ENCODE assay signal across 19 cellular contexts in genomic region chr20:61861054-61861841, GRCh38.
DNase-seq lines count a peak whose midpoint lies in the region; ATAC-seq, FAIRE-seq and TF ChIP-seq lines count a peak whose summit lies in the region.
"Had no signal": no experiment of that assay in that cellular context is flagged by ENCODE, and none has a peak within 500 bp of the region (broad histone marks: within the 10 kb centered on the region; RNA-seq: fewer than 3 reads in every experiment).

No MANE protein-coding gene starts in this region.

- CTCF ChIA-PET in activated CD8-positive, alpha-beta memory T cell treated with anti-CD3 and anti-CD28 coated beads, Interleukin-2, amount 10 ng/mL, durations not matched to agents 7 days and 5 days (lab: Charles Lee) = no interaction called here
- CTCF ChIA-PET in GM12878 (lab: Yijun Ruan, JAX) = no interaction called here

- no peak overlapping the region for H2BK5ac ChIP-seq in neuronal stem cell (ENCODE audit: low read length)

- H3K9me2 ChIP-seq in Karpas-422 (replicated peaks; ENCODE audit: insufficient read depth, low read length) = no peaks in the 10 kb centered on the region

- H3K4me1 ChIP-seq in Karpas-422 (ENCODE audit: low read length) (no peaks in the 10 kb centered on the region), GM12878 (ENCODE audit: control insufficient read depth, insufficient read depth, low read length) (no peaks in the 10 kb centered on the region), neuronal stem cell (ENCODE audit: control insufficient read depth in 2 of 2, insufficient read depth in 1 of 2, low read depth in 1 of 2, low read length in 2 of 2) (no peaks in the 10 kb centered on the region), SJCRH30 (no peaks in the 10 kb centered on the region)
- H3K4me1 ChIP-seq: BE2C had no signal

- H4K20me1 ChIP-seq in Karpas-422 (ENCODE audit: insufficient read depth, low read depth, low read length) (peaks cover 26% of the 10 kb centered on the region; the same call in 1 of the 2 replicates), GM12878 (ENCODE audit: control insufficient read depth, insufficient read depth) (no peaks in the 10 kb centered on the region)

- no peak overlapping the region for H2BK120ac ChIP-seq in neuronal stem cell (ENCODE audit: low read depth, low read length)

- no peak for TF ChIP-seq RAD21 in GM12878 (IDR thresholded peaks at IDR 0.05; ENCODE audit: insufficient read depth, low read depth, low read length)

- no peak for TF ChIP-seq POLR2A in GM12878 (IDR thresholded peaks at IDR 0.05; ENCODE audit: low read depth, low read length)

- 48% methylated on average over 31 of the region's 33 CpGs for WGBS in GM12878 (ENCODE audit: insufficient coverage, insufficient replicate concordance, low lambda C conversion rate, missing lambda C conversion rate)
- WGBS in neuronal stem cell (ENCODE audit: extremely low coverage in 2 of 2, insufficient read length in 2 of 2, insufficient replicate concordance in 1 of 2), 2 donors = no CpG with 5 or more reads among the region's 33 CpGs

- peak overlapping the region; percentile 1 for H4K8ac ChIP-seq in neuronal stem cell (ENCODE audit: low read depth, low read length)

- no peaks in the 10 kb centered on the region for H3K79me1 ChIP-seq in neuronal stem cell (ENCODE audit: low read depth, low read length)

- intact Hi-C loops in GM12878 (cut with micrococcal nuclease; ENCODE audit: unreplicated experiment) = no loop called here

- in situ Hi-C loops in GM12878 (cut with MboI) = no loop called here

- H3K4me3 ChIP-seq in Karpas-422 (ENCODE audit: low read length) = no peak overlapping the region
- no peak overlapping the region for H3K4me3 ChIP-seq in GM12878
- no peak overlapping the region for H3K4me3 ChIP-seq in neuronal stem cell (ENCODE audit: low read length in 2 of 2)
- H3K4me3 ChIP-seq in SJCRH30 = no peak overlapping the region

- no peak for TF ChIP-seq CTCF in GM12878 (IDR thresholded peaks at IDR 0.05 in 2 of 3, conservative IDR thresholded peaks at IDR 0.05 in 1 of 3; ENCODE audit: control insufficient read depth in 2 of 3, extremely low read depth in 1 of 3, insufficient read depth in 1 of 3, low read depth in 3 of 3, low read length in 3 of 3)
- TF ChIP-seq CTCF in omental fat pad (IDR thresholded peaks at IDR 0.05) = no peak
- no peak for TF ChIP-seq CTCF in type B pancreatic cell (conservative IDR thresholded peaks at IDR 0.05)

- POLR2A ChIA-PET in GM12878 (lab: Charles Lee) = no interaction called here

- H3K27ac Mint-ChIP-seq in activated CD8-positive, alpha-beta memory T cell treated with anti-CD3 and anti-CD28 coated beads, Interleukin-2, amount 10 ng/mL, durations not matched to agents 7 days and 5 days = peak overlapping the region; percentile 31
- H3K27ac Mint-ChIP-seq in type B pancreatic cell = no peak overlapping the region
- H3K27ac Mint-ChIP-seq: CD8-positive, alpha-beta T cell had no signal

- peaks cover 6% of the 10 kb centered on the region for H3K4me1 Mint-ChIP-seq in activated CD8-positive, alpha-beta memory T cell treated with anti-CD3 and anti-CD28 coated beads, Interleukin-2, amount 10 ng/mL, durations not matched to agents 7 days and 5 days
- no peaks in the 10 kb centered on the region for H3K4me1 Mint-ChIP-seq in type B pancreatic cell (ENCODE audit: unreplicated experiment)

- no peak overlapping the region for H3K27ac ChIP-seq in Karpas-422 (ENCODE audit: low read length)
- no peak overlapping the region for H3K27ac ChIP-seq in GM12878 (ENCODE audit: control insufficient read depth, insufficient read depth)
- no peak overlapping the region for H3K27ac ChIP-seq in neuronal stem cell (replicated peaks; ENCODE audit: low read length)
- no peak overlapping the region for H3K27ac ChIP-seq in SJCRH30
- H3K27ac ChIP-seq: HL-60, KMS-11 had no signal

- H2BK12ac ChIP-seq in neuronal stem cell (ENCODE audit: low read length) = peak overlapping the region; percentile 79

- H3K27me3 ChIP-seq in Karpas-422 (ENCODE audit: low read length) (no peaks in the 10 kb centered on the region; the same call in 1 of the 2 replicates), GM12878 (replicated peaks in 1 of 2; ENCODE audit: control insufficient read depth in 2 of 2, insufficient read depth in 2 of 2, low read length in 1 of 2) (no peaks in the 10 kb centered on the region; a peak in 1 of 4 replicates), neuronal stem cell (ENCODE audit: control insufficient read depth in 3 of 3, insufficient read depth in 3 of 3, low read depth in 1 of 3, low read length in 3 of 3) (peaks cover 0 to 2% (median 0%) of the 10 kb centered on the region in 3 experiments), SJCRH30 (peaks cover 43% of the 10 kb centered on the region)
- H3K27me3 ChIP-seq: BE2C had no signal

- SMC1A ChIA-PET in GM12878 (lab: Charles Lee; ENCODE audit: uncharacterized antibody, unreplicated experiment) = no interaction called here

- no peak overlapping the region for H4K91ac ChIP-seq in neuronal stem cell (ENCODE audit: low read depth, low read length, poor library complexity)

- FAIRE-seq in GM12878 (lab: Jason Lieb, UNC) = no peak
- FAIRE-seq: RCC 7860 had no signal

- H2AFZ ChIP-seq in Karpas-422 (ENCODE audit: low read length) = no peak overlapping the region
- no peak overlapping the region for H2AFZ ChIP-seq in GM12878 (ENCODE audit: control insufficient read depth, low read depth, low read length)
- no peak overlapping the region for H2AFZ ChIP-seq in neuronal stem cell (ENCODE audit: low read length)

- no peak for ATAC-seq in activated CD8-positive, alpha-beta memory T cell treated with anti-CD3 and anti-CD28 coated beads, Interleukin-2, amount 10 ng/mL, durations not matched to agents 7 days and 5 days
- ATAC-seq in GM12878 (no peak), omental fat pad (ENCODE audit: low FRiP score) (no peak)
- ATAC-seq: CD8-positive, alpha-beta T cell had no signal

- H3K4ac ChIP-seq in neuronal stem cell (ENCODE audit: low read length) = no peak overlapping the region

- H3K23ac ChIP-seq in neuronal stem cell (ENCODE audit: low read depth, low read length, poor library complexity) = peak overlapping the region; percentile 87

- no peaks in the 10 kb centered on the region for H3K9me3 ChIP-seq in Karpas-422 (ENCODE audit: low read length)
- H3K9me3 ChIP-seq in GM12878 (replicated peaks; ENCODE audit: control insufficient read depth, insufficient read depth, low read length) = no peaks in the 10 kb centered on the region; the same call in 2 of the 3 replicates
- peaks cover 0 to 2% of the 10 kb centered on the region in 2 donors for H3K9me3 ChIP-seq in neuronal stem cell (replicated peaks in 1 of 2; ENCODE audit: control insufficient read depth in 2 of 2, insufficient read depth in 1 of 2, low read depth in 1 of 2, low read length in 2 of 2)
- H3K9me3 ChIP-seq in SJCRH30 (replicated peaks) = no peaks in the 10 kb centered on the region
- H3K9me3 ChIP-seq: BE2C had no signal

- peaks cover 9% of the 10 kb centered on the region for H3K9me3 Mint-ChIP-seq in activated CD8-positive, alpha-beta memory T cell treated with anti-CD3 and anti-CD28 coated beads, Interleukin-2, amount 10 ng/mL, durations not matched to agents 7 days and 5 days (ENCODE audit: low read depth)
- H3K9me3 Mint-ChIP-seq in type B pancreatic cell = peaks cover 6% of the 10 kb centered on the region

- no TSS peak for BruUV-seq in GM12878 (replicated peaks; lab: Mats Ljungman, UMichigan)

- no peak for TF ChIP-seq EP300 in GM12878 (IDR thresholded peaks at IDR 0.05; ENCODE audit: borderline replicate concordance in 1 of 2, control insufficient read depth in 1 of 2, low read depth in 2 of 2, low read length in 2 of 2)

- H3K18ac ChIP-seq in neuronal stem cell (ENCODE audit: low read length) = no peak overlapping the region

- H3K79me2 ChIP-seq in Karpas-422 (ENCODE audit: low read length) = no peaks in the 10 kb centered on the region
- H3K79me2 ChIP-seq in GM12878 (ENCODE audit: control insufficient read depth, insufficient read depth, low read length) = no peaks in the 10 kb centered on the region

- RAD21 ChIA-PET in GM12878 (lab: Charles Lee; ENCODE audit: unreplicated experiment) = no interaction called here

- peak overlapping the region; percentile 1 for H2BK15ac ChIP-seq in neuronal stem cell (ENCODE audit: low read length)

- no peak overlapping the region for H3K9ac ChIP-seq in Karpas-422 (ENCODE audit: low read length)
- H3K9ac ChIP-seq in GM12878 (ENCODE audit: control insufficient read depth, insufficient read depth, low read length) = no peak overlapping the region
- peak overlapping the region; percentile 40 for H3K9ac ChIP-seq in neuronal stem cell (ENCODE audit: low read depth, low read length, poor library complexity)
- H3K9ac ChIP-seq: KMS-11 had no signal

- no peak for DNase-seq in activated CD8-positive, alpha-beta memory T cell treated with anti-CD3 and anti-CD28 coated beads, Interleukin-2, amount 10 ng/mL, durations not matched to agents 7 days and 5 days
- DNase-seq in activated CD8-positive, alpha-beta memory T cell treated with anti-CD3 and anti-CD28 coated beads, Interleukin-2, amount 50 U/mL, for 48 hours = no peak
- DNase-seq in Karpas-422 (peak; percentile 52), GM12878 (ENCODE audit: low read depth, low spot score) (no peak), neuronal stem cell (ENCODE audit: low spot score) (no peak), omental fat pad (ENCODE audit: low spot score) (no peak), type B pancreatic cell (ENCODE audit: extremely low spot score, unreplicated experiment) (no peak), SJCRH30 (no peak)
- DNase-seq: 8988T; BE2C; CD8-positive, alpha-beta T cell; HCEC 1CT; MM.1S; NCI-H187; NCI-H526 treated with DMSO at 0.1 percent for 48 hours; SHP77 treated with DMSO at 0.1 percent for 48 hours had no signal

- H3K4me3 Mint-ChIP-seq in activated CD8-positive, alpha-beta memory T cell treated with anti-CD3 and anti-CD28 coated beads, Interleukin-2, amount 10 ng/mL, durations not matched to agents 7 days and 5 days = no peak overlapping the region
- no peak overlapping the region for H3K4me3 Mint-ChIP-seq in type B pancreatic cell
- H3K4me3 Mint-ChIP-seq: CD8-positive, alpha-beta T cell had no signal

- H3K27me3 Mint-ChIP-seq in activated CD8-positive, alpha-beta memory T cell treated with anti-CD3 and anti-CD28 coated beads, Interleukin-2, amount 10 ng/mL, durations not matched to agents 7 days and 5 days = no peaks in the 10 kb centered on the region
- peaks cover 8% of the 10 kb centered on the region for H3K27me3 Mint-ChIP-seq in type B pancreatic cell

- peaks cover 2% of the 10 kb centered on the region for H3K36me3 Mint-ChIP-seq in activated CD8-positive, alpha-beta memory T cell treated with anti-CD3 and anti-CD28 coated beads, Interleukin-2, amount 10 ng/mL, durations not matched to agents 7 days and 5 days
- H3K36me3 Mint-ChIP-seq in type B pancreatic cell = peaks cover 4% of the 10 kb centered on the region
- H3K36me3 Mint-ChIP-seq: CD8-positive, alpha-beta T cell had no signal

- H3K14ac ChIP-seq in neuronal stem cell (ENCODE audit: low read length) = no peak overlapping the region

- peak overlapping the region; percentile 71 for H2AK5ac ChIP-seq in neuronal stem cell (ENCODE audit: low read depth, low read length)

- no peak overlapping the region for H3K4me2 ChIP-seq in Karpas-422 (ENCODE audit: low read depth, low read length, poor library complexity, severe bottlenecking)
- no peak overlapping the region for H3K4me2 ChIP-seq in GM12878 (ENCODE audit: control insufficient read depth, insufficient read depth)
- no peak overlapping the region for H3K4me2 ChIP-seq in neuronal stem cell (ENCODE audit: insufficient read depth, low read length, poor library complexity, severe bottlenecking)
- H3K4me2 ChIP-seq: KMS-11 had no signal

- H3K36me3 ChIP-seq in Karpas-422 (ENCODE audit: insufficient read depth, low read length) (no peaks in the 10 kb centered on the region), GM12878 (ENCODE audit: control insufficient read depth in 2 of 2, insufficient read depth in 2 of 2, low read length in 1 of 2) (no peaks in the 10 kb centered on the region), neuronal stem cell (replicated peaks in 1 of 2; ENCODE audit: control insufficient read depth in 2 of 2, insufficient read depth in 2 of 2, low read length in 2 of 2) (no peaks in the 10 kb centered on the region), SJCRH30 (no peaks in the 10 kb centered on the region)
- H3K36me3 ChIP-seq: BE2C had no signal
